In genomic region chr14:22598896-22599244, GRCh38 we compare ENCODE assay signal across 8 cellular contexts. TPM values are rescaled to one million over a fixed set of nuclear protein-coding genes. Genes with fewer than 3 reads are reported as not detected.
DNase-seq lines count a peak whose midpoint lies in the region; ATAC-seq and TF ChIP-seq lines count a peak whose summit lies in the region.

No MANE protein-coding gene starts in this region.

- TF ChIP-seq CTCF in adrenal gland (IDR thresholded peaks at IDR 0.05): peak in 5 of 6 experiments; percentile 14 to 40 (median 21)

- no peaks in the 10 kb centered on the region for H3K9me3 ChIP-seq in adrenal gland (replicated peaks in 1 of 3)

- peak overlapping the region in 4 of 5 donors; percentile 70 to 93 (median 82) for H3K27ac ChIP-seq in adrenal gland

- in situ Hi-C loops in Caki2 (cut with HindIII; ENCODE audit: low pct_unique_long_range_greater_than_20kb, low sequenced_read_pairs): no loop called here

- H3K4me3 ChIP-seq in adrenal gland: peak overlapping the region; percentile 56 to 86 (median 76)

- peaks cover 13 to 33% of the 10 kb centered on the region in 2 donors for H3K4me1 ChIP-seq in adrenal gland (replicated peaks in 1 of 2)

- no peaks in the 10 kb centered on the region for H3K27me3 ChIP-seq in adrenal gland

- WGBS in adrenal gland, 4 donors: 2 to 3% (median 3%) methylated on average over 5 of the region's 5 CpGs

- ATAC-seq in GM19463 (IDR thresholded peaks at IDR 0.05; ENCODE audit: unreplicated experiment) (peak; percentile 68), HG03139 (IDR thresholded peaks at IDR 0.05; ENCODE audit: unreplicated experiment) (no peak), HG03025 (IDR thresholded peaks at IDR 0.05; ENCODE audit: low FRiP score, unreplicated experiment) (no peak)

- intact Hi-C loops in adrenal gland (cut with DNase I): no loop called here

- DNase-seq in Caki2 (ENCODE audit: low read depth) (peak; percentile 58), NCI-H2171 treated with DMSO at 0.1 percent for 48 hours (lab: John Stamatoyannopoulos, UW) (peak; percentile 86), adrenal gland (peak; percentile 51 to 74 (median 61)), hepatic stellate cell (ENCODE audit: low spot score) (peak; percentile 66), pulmonary artery endothelial cell (ENCODE audit: low read depth, low spot score) (peak; percentile 26)

- peaks cover 0 to 23% of the 10 kb centered on the region in 2 donors for H3K36me3 ChIP-seq in adrenal gland (replicated peaks in 1 of 2)

- peak in 1 of 2 donors; percentile 4 for TF ChIP-seq POLR2A in adrenal gland (IDR thresholded peaks at IDR 0.05)

RNA-seq across cellular contexts. Expression of gene ABHD4, which starts 0.8 kb away (rescaled TPM):
- total RNA-seq in Caki2 (2014; rRNA removed; shearing (Covaris generic); ENCODE audit: low replicate concordance): 7.5 and 19.8 TPM in 2 replicates
- 10 to 100 TPM; 21.4 to 93.4 (median 48.8) TPM for total RNA-seq in adrenal gland
- polyA plus RNA-seq in adrenal gland: 10 to 100 TPM; 23.3 to 44.5 (median 41.8) TPM
- total RNA-seq in pulmonary artery endothelial cell: 6.7 and 12.1 TPM in 2 replicates

RNA-seq across cellular contexts. Expression of gene DAD1, which starts 9.8 kb away (rescaled TPM):
- total RNA-seq in Caki2 (2014; rRNA removed; shearing (Covaris generic); ENCODE audit: low replicate concordance): 286 and 398 TPM in 2 replicates
- total RNA-seq in adrenal gland: 100 to 1,000 TPM; 203 to 382 (median 291) TPM
- polyA plus RNA-seq in adrenal gland: 100 to 1,000 TPM in 2 of 3 donors, 10 to 100 TPM in 1; 91.8 to 537 (median 190) TPM
- 278 and 353 TPM in 2 replicates for total RNA-seq in pulmonary artery endothelial cell

RNA-seq across cellular contexts. Expression of gene OR6J1, which starts 45.3 kb away (rescaled TPM):
- not detected in 2 replicates for total RNA-seq in Caki2 (2014; rRNA removed; shearing (Covaris generic); ENCODE audit: low replicate concordance)
- total RNA-seq in adrenal gland (not detected), pulmonary artery endothelial cell (not detected in 2 replicates)
- polyA plus RNA-seq in adrenal gland: not detected

Comparison
In these comparisons a context has a peak if more than half of its experiments do, and no peak if none do; other contexts are left out.
1. DNase-seq: peak in every context shown above with its lines; median percentile 86 in NCI-H2171 treated with DMSO at 0.1 percent for 48 hours; 66 in hepatic stellate cell; 61 in adrenal gland; 58 in Caki2; 26 in pulmonary artery endothelial cell.